ENCODE assay signal across 8 cellular contexts in genomic region chr12:24947541-24948451, GRCh38. TPM values are rescaled to one million over a fixed set of nuclear protein-coding genes. Genes with fewer than 3 reads are reported as not detected.
A peak's percentile ranks its signal among the peaks of the same experiment; 100 is the strongest.
DNase-seq lines count a peak whose midpoint lies in the region; ATAC-seq and TF ChIP-seq lines count a peak whose summit lies in the region.

No MANE protein-coding gene starts in this region.

- H3K9ac ChIP-seq in iPS-20b (ENCODE audit: low read depth, low read length) = peak overlapping the region; percentile 99

- H3K27me3 Mint-ChIP-seq in WTC11 (ENCODE audit: low read depth) = no peaks in the 10 kb centered on the region

- peaks cover 70% of the 10 kb centered on the region for H3K4me1 Mint-ChIP-seq in WTC11

- ATAC-seq in WTC11 (no peak), GM18870 (IDR thresholded peaks at IDR 0.05; ENCODE audit: unreplicated experiment) (no peak)

- in situ Hi-C loops in KBM-7 (cut with MboI; ENCODE audit: low pct_unique_long_range_greater_than_20kb, low sequenced_read_pairs) = no loop called here

- no peaks in the 10 kb centered on the region for H3K9me3 Mint-ChIP-seq in WTC11

- H3K27ac ChIP-seq in cardiac muscle cell (no peak overlapping the region), iPS-20b (ENCODE audit: low read length) (peak overlapping the region; percentile 86), tibial artery (no peak overlapping the region)

- H3K36me3 ChIP-seq in cardiac muscle cell (no peaks in the 10 kb centered on the region), iPS-20b (ENCODE audit: insufficient read depth, low read depth, low read length) (peaks cover 27% of the 10 kb centered on the region; the same call in 1 of the 2 replicates), tibial artery (no peaks in the 10 kb centered on the region)

- H3K4me3 ChIP-seq in cardiac muscle cell (peak overlapping the region; percentile 44), iPS-20b (ENCODE audit: low read length) (peak overlapping the region; percentile 93), tibial artery (peak overlapping the region; percentile 53 to 61)

- POLR2A ChIA-PET in WTC11 (lab: Charles Lee) = interaction anchor here (0.6 to 2.9 kb wide), 5 partner anchors 12 to 440 kb away, joined by 3 to 14 read pairs (median 7); no protein-coding TSS in a partner anchor

- DNase-seq in cardiac muscle cell (ENCODE audit: low read depth in 1 of 2, low spot score in 1 of 2) = peak in 1 of 2 donors; percentile 33
- no peak for DNase-seq in cardiac septum (ENCODE audit: low spot score)
- DNase-seq in WTC11 (ENCODE audit: low spot score) = no peak
- no peak for DNase-seq in tibial artery
- no peak for DNase-seq in COR-L47 (lab: John Stamatoyannopoulos, UW)
- no peak for DNase-seq in KBM-7

- H3K36me3 Mint-ChIP-seq in WTC11 = peaks cover 20% of the 10 kb centered on the region

- intact Hi-C loops in cardiac septum (cut with DNase I) = no loop called here
- intact Hi-C loops in tibial artery (cut with DNase I; ENCODE audit: low total_unique reads) = no loop called here

- H3K27me3 ChIP-seq in cardiac muscle cell (no peaks in the 10 kb centered on the region), iPS-20b (ENCODE audit: insufficient read depth, low read length) (no peaks in the 10 kb centered on the region), tibial artery (no peaks in the 10 kb centered on the region)

- H3K9me3 ChIP-seq in cardiac muscle cell (ENCODE audit: low read depth) (no peaks in the 10 kb centered on the region), iPS-20b (ENCODE audit: insufficient read depth, low read depth, low read length) (no peaks in the 10 kb centered on the region), tibial artery (no peaks in the 10 kb centered on the region)

- peak overlapping the region; percentile 96 for H3K4me3 Mint-ChIP-seq in WTC11

- TF ChIP-seq CTCF in cardiac muscle cell (IDR thresholded peaks at IDR 0.05; ENCODE audit: low read depth, low read length) (no peak), WTC11 (IDR thresholded peaks at IDR 0.05) (no peak), tibial artery (IDR thresholded peaks at IDR 0.05) (no peak)

- H3K27ac Mint-ChIP-seq in WTC11 = peak overlapping the region; percentile 100

- peaks cover 30% of the 10 kb centered on the region for H3K4me1 ChIP-seq in cardiac muscle cell (ENCODE audit: low read depth)
- peaks cover 32% of the 10 kb centered on the region for H3K4me1 ChIP-seq in iPS-20b (ENCODE audit: insufficient read depth, low read length)
- H3K4me1 ChIP-seq in tibial artery = peaks cover 0 to 16% (median 5%) of the 10 kb centered on the region in 4 donors

- CTCF ChIA-PET in WTC11 (lab: Charles Lee) = no interaction called here

TF ChIP-seq in WTC11, 78 proteins besides CTCF, POLR2A, EP300 and RAD21:
- no peak for TF ChIP-seq ESRRA (CRISPR knock-in tag; IDR thresholded peaks at IDR 0.05; ENCODE audit: borderline replicate concordance)
- TF ChIP-seq JAZF1 (CRISPR knock-in tag; IDR thresholded peaks at IDR 0.05) = no peak
- no peak for TF ChIP-seq FOXP1 (CRISPR knock-in tag; IDR thresholded peaks at IDR 0.05; ENCODE audit: borderline replicate concordance)
- no peak for TF ChIP-seq STAT6 (CRISPR knock-in tag; conservative IDR thresholded peaks at IDR 0.05; ENCODE audit: low read depth)
- no peak for TF ChIP-seq ELF4 (CRISPR knock-in tag; IDR thresholded peaks at IDR 0.05; ENCODE audit: low read depth)
- TF ChIP-seq IRF1 (CRISPR knock-in tag; IDR thresholded peaks at IDR 0.05) = no peak

RNA-seq across cellular contexts. Expression of gene BCAT1, which starts 1.1 kb away (rescaled TPM):
- total RNA-seq in cardiac muscle cell (19.2 and 45.3 TPM in 2 replicates), cardiac septum (3.5 TPM), WTC11 (2021) (239 to 267 TPM (median 240 TPM) in 3 replicates)
- 17.8 and 22.4 TPM in 2 replicates for polyA plus RNA-seq in cardiac muscle cell
